Comparison of ENCODE assay signal across 8 cellular contexts in genomic region chr4:113761682-113762060, GRCh38. TPM values are rescaled to one million over a fixed set of nuclear protein-coding genes. Genes with fewer than 3 reads are reported as not detected.
DNase-seq lines count a peak whose midpoint lies in the region; ATAC-seq and TF ChIP-seq lines count a peak whose summit lies in the region.

Gene CAMK2D (minus strand): TSS chr4:113761738. CDS start chr4:113761068, 670 bp downstream.

- H3K4me2 ChIP-seq in SU-DHL-6 (ENCODE audit: low read depth, low read length, poor library complexity, severe bottlenecking), result peak within 1 kb of the TSS; percentile 87

- peak within 1 kb of the TSS; percentile 80 for H3K9ac ChIP-seq in SU-DHL-6 (ENCODE audit: low read length)

- H3K9me3 ChIP-seq in SU-DHL-6 (ENCODE audit: insufficient read depth, low read length) (no peaks in the 10 kb centered on the region), heart right ventricle (no peaks in the 10 kb centered on the region), upper lobe of left lung (no peaks in the 10 kb centered on the region)

- H3K36me3 ChIP-seq in SU-DHL-6 (ENCODE audit: low read length) (no peaks in the 10 kb centered on the region), heart right ventricle (peaks cover 0 to 16% (median 0%) of the 10 kb centered on the region in 9 donors), upper lobe of left lung (no peaks in the 10 kb centered on the region)

- H3K27me3 ChIP-seq in SU-DHL-6 (ENCODE audit: low read length), result no peaks in the 10 kb centered on the region
- no peaks in the 10 kb centered on the region for H3K27me3 ChIP-seq in heart right ventricle
- H3K27me3 ChIP-seq in upper lobe of left lung, result no peaks in the 10 kb centered on the region

- H3F3A ChIP-seq in SU-DHL-6 (ENCODE audit: insufficient read depth), result peaks cover 12% of the 10 kb centered on the region

- POLR2A ChIA-PET in GM10248 (lab: Yijun Ruan, JAX), result no interaction called here

- H2AFZ ChIP-seq in SU-DHL-6 (ENCODE audit: low read depth, low read length, severe bottlenecking), result peak within 1 kb of the TSS; percentile 82

- TF ChIP-seq CTCF in GM10248 (IDR thresholded peaks at IDR 0.05; ENCODE audit: control extremely low read depth, extremely low read depth, low read depth, missing control alignments) (peak; percentile 84), NB4 (IDR thresholded peaks at IDR 0.05; ENCODE audit: low read depth, low read length) (peak; percentile 47), SU-DHL-6 (IDR thresholded peaks at IDR 0.05; ENCODE audit: insufficient read depth, low read length, poor library complexity, severe bottlenecking) (peak; percentile 39), heart right ventricle (IDR thresholded peaks at IDR 0.05) (peak; percentile 11 to 81 (median 63)), upper lobe of left lung (IDR thresholded peaks at IDR 0.05) (peak in 4 of 6 experiments; percentile 14 to 76 (median 61))

- H3K4me1 ChIP-seq in heart right ventricle (peaks cover 0 to 41% (median 32%) of the 10 kb centered on the region in 9 donors), upper lobe of left lung (peaks cover 14 to 19% (median 16%) of the 10 kb centered on the region in 4 donors)

- no peak for TF ChIP-seq EP300 in upper lobe of left lung (IDR thresholded peaks at IDR 0.05)

- no peaks in the 10 kb centered on the region for H3K9me2 ChIP-seq in SU-DHL-6 (replicated peaks; ENCODE audit: insufficient read depth, low read length)

- peak within 1 kb of the TSS; percentile 99 for H3K27ac ChIP-seq in SU-DHL-6 (ENCODE audit: low read depth, low read length)
- peak within 1 kb of the TSS; percentile 95 to 100 (median 98) for H3K27ac ChIP-seq in heart right ventricle
- H3K27ac ChIP-seq in upper lobe of left lung, result peak within 1 kb of the TSS; percentile 98 to 100 (median 98)

- peaks cover 10% of the 10 kb centered on the region for H3K79me2 ChIP-seq in SU-DHL-6 (ENCODE audit: insufficient read depth, low read length)

- DNase-seq in GM10248 (ENCODE audit: extremely low spot score) (peak; percentile 80), NB4 (ENCODE audit: low read depth) (peak; percentile 90), amniotic epithelial cell (ENCODE audit: low read depth) (peak; percentile 90), heart right ventricle (peak; percentile 88 to 91), posterior cingulate gyrus (peak; percentile 83 to 98 (median 88)), upper lobe of left lung (peak in 1 of 2 donors; percentile 91)

- WGBS in heart right ventricle, 2 donors, result 0 to 1% methylated on average over 30 of the region's 30 CpGs
- 0 to 1% methylated on average over 5 to 25 of the region's 30 CpGs for WGBS in upper lobe of left lung, 2 donors

- H3K4me3 ChIP-seq in NB4 (ENCODE audit: low read depth, low read length) (peak within 1 kb of the TSS; percentile 75), SU-DHL-6 (ENCODE audit: insufficient read depth, low read length, poor library complexity, severe bottlenecking) (peak within 1 kb of the TSS; percentile 67), heart right ventricle (peak within 1 kb of the TSS; percentile 70 to 89 (median 85)), upper lobe of left lung (peak within 1 kb of the TSS; percentile 58 to 77 (median 70))

- H4K20me1 ChIP-seq in SU-DHL-6 (ENCODE audit: low read depth, low read length), result no peaks in the 10 kb centered on the region

- no peak for TF ChIP-seq POLR2A in NB4 (IDR thresholded peaks at IDR 0.05; ENCODE audit: extremely low read depth, insufficient read length)
- peak in 2 of 4 donors; percentile 36 to 49 for TF ChIP-seq POLR2A in upper lobe of left lung (IDR thresholded peaks at IDR 0.05)

- intact Hi-C loops in heart right ventricle (cut with DNase I) (loop anchor here (2.0 to 10.0 kb wide), 16 partner anchors 77 to 369 kb away; no protein-coding TSS in a partner anchor), posterior cingulate gyrus (cut with DNase I) (loop anchor here (1.0 to 5.0 kb wide), 2 partner anchors 214 to 369 kb away; no protein-coding TSS in a partner anchor)

- ATAC-seq in HG02571 (IDR thresholded peaks at IDR 0.05; ENCODE audit: unreplicated experiment) (peak; percentile 46), heart right ventricle (peak; percentile 74 to 90 (median 82)), upper lobe of left lung (ENCODE audit: low FRiP score in 2 of 2) (peak; percentile 73 to 80)

- CTCF ChIA-PET in GM10248 (lab: Yijun Ruan, JAX), result interaction anchor here (1.3 to 1.5 kb wide), 4 partner anchors 72 to 214 kb away, joined by 3 to 6 read pairs (median 4); no protein-coding TSS in a partner anchor

RNA-seq across cellular contexts. Expression of gene CAMK2D, which starts in this region (rescaled TPM):
- 100 to 1,000 TPM; 173 to 286 (median 249) TPM for total RNA-seq in heart right ventricle
- 10 to 100 TPM; 55.6 to 58.9 TPM for polyA plus RNA-seq in heart right ventricle
- total RNA-seq in upper lobe of left lung, result 10 to 100 TPM; 41.0 to 75.8 (median 51.9) TPM
